In genomic region chr12:113874999-113875561, GRCh38 we compare ENCODE assay signal across 13 cellular contexts.
DNase-seq lines count a peak whose midpoint lies in the region; ATAC-seq and TF ChIP-seq lines count a peak whose summit lies in the region.
"Had no signal": no experiment of that assay in that cellular context is flagged by ENCODE, and none has a peak within 500 bp of the region (broad histone marks: within the 10 kb centered on the region; RNA-seq: fewer than 3 reads in every experiment).

No MANE protein-coding gene starts in this region.

- DNase-seq in EL (peak; percentile 50), Panc1 (ENCODE audit: low read depth, low spot score) (no peak), fibroblast of gingiva (ENCODE audit: low read depth) (peak; percentile 73), sciatic nerve (ENCODE audit: low spot score) (no peak), mesenteric fat pad (ENCODE audit: low spot score) (no peak), hippocampal formation (lab: John Stamatoyannopoulos, UW) (no peak)
- no peak for DNase-seq in stimulated activated CD8-positive, alpha-beta memory T cell treated with anti-CD3 and anti-CD28 coated beads, Interleukin-4, amount 100 ng/mL, for 48 hours
- DNase-seq in effector CD8-positive, alpha-beta T cell (lab: John Stamatoyannopoulos, UW): no peak
- DNase-seq: cerebellar nuclear complex; left colon; MM.1S; naive thymus-derived CD4-positive, alpha-beta T cell had no signal

- CTCF ChIA-PET in Panc1 (lab: Charles Lee): no interaction called here

- peak; percentile 48; the same call in 1 of the 2 replicates for ATAC-seq in Panc1
- peak; percentile 56 for ATAC-seq in sciatic nerve
- ATAC-seq: left colon; naive thymus-derived CD4-positive, alpha-beta T cell had no signal

- POLR2A ChIA-PET in Panc1 (lab: Charles Lee): no interaction called here

- in situ Hi-C loops in Panc1 (cut with HindIII; ENCODE audit: low pct_unique_long_range_greater_than_20kb, low sequenced_read_pairs): no loop called here

- no peak overlapping the region for H3K4me3 ChIP-seq in Panc1 (ENCODE audit: low read depth in 2 of 2, low read length in 2 of 2)
- H3K4me3 ChIP-seq: tibial nerve had no signal

- BruUV-seq in Panc1 (replicated peaks; lab: Mats Ljungman, UMichigan): no TSS peak

- H3K4me1 ChIP-seq in Panc1 (ENCODE audit: control insufficient read depth, insufficient read depth, low read length): no peaks in the 10 kb centered on the region

- H3K9me3 ChIP-seq in Panc1 (ENCODE audit: control insufficient read depth, insufficient read depth, low read depth, low read length): no peaks in the 10 kb centered on the region
- H3K9me3 ChIP-seq: tibial nerve had no signal

- H3K27me3 ChIP-seq in Panc1 (ENCODE audit: control insufficient read depth, insufficient read depth, low read length): no peaks in the 10 kb centered on the region
- H3K27me3 ChIP-seq: tibial nerve had no signal

- TF ChIP-seq CTCF in Panc1 (IDR thresholded peaks at IDR 0.05): no peak

- no peak overlapping the region for H3K27ac ChIP-seq in Panc1 (ENCODE audit: low read length)

- no peaks in the 10 kb centered on the region for H3K36me3 ChIP-seq in Panc1 (ENCODE audit: control insufficient read depth, insufficient read depth, low read length)

- intact Hi-C loops in Panc1 (cut with micrococcal nuclease; ENCODE audit: unreplicated experiment) (no loop called here), sciatic nerve (cut with DNase I) (no loop called here)

Comparison
In these comparisons a context has a peak if more than half of its experiments do, and no peak if none do; other contexts are left out.
1. DNase-seq: peak in EL (single experiment) and fibroblast of gingiva (single experiment); none in Panc1 (single experiment), sciatic nerve (single experiment), stimulated activated CD8-positive, alpha-beta memory T cell treated with anti-CD3 and anti-CD28 coated beads, Interleukin-4, amount 100 ng/mL, for 48 hours (single experiment), mesenteric fat pad (single experiment), hippocampal formation (0 of 2) and effector CD8-positive, alpha-beta T cell (single experiment).